Comparison of ENCODE assay signal across 8 cellular contexts in the genomic region with DNA sequence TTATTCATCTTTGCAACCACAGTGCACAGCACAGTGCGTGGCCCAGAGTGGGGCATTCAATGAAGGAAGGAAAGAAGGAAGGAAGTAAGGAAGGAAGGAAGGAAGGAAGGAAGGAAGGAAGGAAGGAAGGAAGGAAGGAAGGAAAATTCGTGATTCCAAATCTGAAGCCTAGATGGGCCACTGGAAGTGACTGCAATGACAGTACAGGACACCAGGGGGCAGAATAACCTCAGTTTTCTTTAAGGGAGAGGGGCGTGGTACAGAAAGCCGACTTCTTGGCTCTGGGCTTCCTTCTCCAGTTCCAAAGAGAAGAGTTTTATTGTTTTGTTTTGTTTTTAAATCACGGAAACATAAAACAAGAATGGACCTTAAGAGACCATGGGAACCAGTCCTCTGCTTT. TPM values are rescaled to one million over a fixed set of nuclear protein-coding genes. Genes with fewer than 3 reads are reported as not detected.
DNase-seq lines count a peak whose midpoint lies in the region; ATAC-seq and TF ChIP-seq lines count a peak whose summit lies in the region.

No MANE protein-coding gene starts in this region.

- ATAC-seq in activated naive CD8-positive, alpha-beta T cell treated with anti-CD3 and anti-CD28 coated beads, Interleukin-2, amount 10 ng/mL, durations not matched to agents 7 days and 5 days (ENCODE audit: low read depth) = no peak
- ATAC-seq in heart left ventricle (peak in 3 of 4 donors; percentile 48 to 72 (median 64)), sciatic nerve (peak; percentile 76), GM19397 (IDR thresholded peaks at IDR 0.05; ENCODE audit: unreplicated experiment) (no peak)

- CTCF ChIA-PET in GM10248 (lab: Yijun Ruan, JAX) = interaction anchor here (1.0 kb wide), 2 partner anchors 119 to 217 kb away, joined by 3 to 6 read pairs; no protein-coding TSS in a partner anchor

- H3K4me1 Mint-ChIP-seq in activated naive CD8-positive, alpha-beta T cell treated with anti-CD3 and anti-CD28 coated beads, Interleukin-2, amount 10 ng/mL, durations not matched to agents 7 days and 5 days = peaks cover 12% of the 10 kb centered on the region

- H3K27ac Mint-ChIP-seq in activated naive CD8-positive, alpha-beta T cell treated with anti-CD3 and anti-CD28 coated beads, Interleukin-2, amount 10 ng/mL, durations not matched to agents 7 days and 5 days = no peak overlapping the region

- H3K9me3 Mint-ChIP-seq in activated naive CD8-positive, alpha-beta T cell treated with anti-CD3 and anti-CD28 coated beads, Interleukin-2, amount 10 ng/mL, durations not matched to agents 7 days and 5 days = no peaks in the 10 kb centered on the region

- 4 to 9% (median 5%) methylated on average over 5 of the region's 5 CpGs for WGBS in heart left ventricle, 4 donors

- H3K4me3 ChIP-seq in Karpas-422 (ENCODE audit: low read length) = no peak overlapping the region
- no peak overlapping the region for H3K4me3 ChIP-seq in heart left ventricle

- H3K9me3 ChIP-seq in Karpas-422 (ENCODE audit: low read length) (no peaks in the 10 kb centered on the region), heart left ventricle (no peaks in the 10 kb centered on the region)

- H3K27me3 Mint-ChIP-seq in activated naive CD8-positive, alpha-beta T cell treated with anti-CD3 and anti-CD28 coated beads, Interleukin-2, amount 10 ng/mL, durations not matched to agents 7 days and 5 days = peaks cover 3% of the 10 kb centered on the region

- TF ChIP-seq POLR2A in heart left ventricle (IDR thresholded peaks at IDR 0.05) = no peak

- TF ChIP-seq CTCF in GM10248 (IDR thresholded peaks at IDR 0.05; ENCODE audit: control extremely low read depth, extremely low read depth, low read depth, missing control alignments) (peak; percentile 60), heart left ventricle (IDR thresholded peaks at IDR 0.05) (peak; percentile 52 to 78 (median 65))

- POLR2A ChIA-PET in GM10248 (lab: Yijun Ruan, JAX) = no interaction called here
- POLR2A ChIA-PET in activated naive CD8-positive, alpha-beta T cell treated with anti-CD3 and anti-CD28 coated beads, Interleukin-2, amount 10 ng/mL, durations not matched to agents 7 days and 5 days (lab: Charles Lee) = no interaction called here

- H3K9me2 ChIP-seq in Karpas-422 (replicated peaks; ENCODE audit: insufficient read depth, low read length) = no peaks in the 10 kb centered on the region

- DNase-seq in GM10248 (ENCODE audit: extremely low spot score) = peak; percentile 71
- DNase-seq in Karpas-422 = peak; percentile 85
- DNase-seq in SKM-1 treated with dmso at 0.1 percent for 144 hours (lab: John Stamatoyannopoulos, UW; ENCODE audit: unreplicated experiment) = peak; percentile 5
- DNase-seq in activated naive CD8-positive, alpha-beta T cell treated with anti-CD3 and anti-CD28 coated beads, Interleukin-2, amount 10 ng/mL, durations not matched to agents 7 days and 5 days = no peak
- peak in 4 of 5 donors; percentile 35 to 47 (median 40) for DNase-seq in heart left ventricle
- DNase-seq in sciatic nerve (ENCODE audit: low spot score) = peak; percentile 75
- DNase-seq in NK-92 (lab: John Stamatoyannopoulos, UW; ENCODE audit: unreplicated experiment) = no peak

- no peaks in the 10 kb centered on the region for H3K79me2 ChIP-seq in Karpas-422 (ENCODE audit: low read length)

- H2AFZ ChIP-seq in Karpas-422 (ENCODE audit: low read length) = no peak overlapping the region; the same call in 1 of the 2 replicates

- no peak overlapping the region for H3K9ac ChIP-seq in Karpas-422 (ENCODE audit: low read length)

- peaks cover 13% of the 10 kb centered on the region for H3K4me1 ChIP-seq in Karpas-422 (ENCODE audit: low read length)
- peaks cover 0 to 18% (median 5%) of the 10 kb centered on the region in 12 donors for H3K4me1 ChIP-seq in heart left ventricle

- no peaks in the 10 kb centered on the region for H4K20me1 ChIP-seq in Karpas-422 (ENCODE audit: insufficient read depth, low read depth, low read length)

- no peaks in the 10 kb centered on the region for H3K36me3 ChIP-seq in Karpas-422 (ENCODE audit: insufficient read depth, low read length)
- H3K36me3 ChIP-seq in heart left ventricle = no peaks in the 10 kb centered on the region

- H3K27ac ChIP-seq in Karpas-422 (ENCODE audit: low read length) (no peak overlapping the region), heart left ventricle (peak overlapping the region in 1 of 12 donors; percentile 19)

- H3K36me3 Mint-ChIP-seq in activated naive CD8-positive, alpha-beta T cell treated with anti-CD3 and anti-CD28 coated beads, Interleukin-2, amount 10 ng/mL, durations not matched to agents 7 days and 5 days = no peaks in the 10 kb centered on the region

- intact Hi-C loops in heart left ventricle (cut with DNase I) = loop anchor here (1.0 to 10.0 kb wide), 19 partner anchors 30 to 1308 kb away; partner anchors contain the start of gene UTP14A (in 7 of the 10)
- intact Hi-C loops in sciatic nerve (cut with DNase I) = loop anchor here (10.0 kb wide), 1 partner anchor 128 kb away; the partner anchor contains the start of gene XPNPEP2

- H3K27me3 ChIP-seq in Karpas-422 (ENCODE audit: low read length) (no peaks in the 10 kb centered on the region), heart left ventricle (no peaks in the 10 kb centered on the region)

- peak overlapping the region; percentile 45 for H3K4me3 Mint-ChIP-seq in activated naive CD8-positive, alpha-beta T cell treated with anti-CD3 and anti-CD28 coated beads, Interleukin-2, amount 10 ng/mL, durations not matched to agents 7 days and 5 days

- H3K4me2 ChIP-seq in Karpas-422 (ENCODE audit: low read depth, low read length, poor library complexity, severe bottlenecking) = no peak overlapping the region

RNA-seq across cellular contexts. Expression of gene APLN, which starts 47.8 kb away (rescaled TPM):
- total RNA-seq in Karpas-422 (2014; rRNA removed; shearing (Covaris generic); ENCODE audit: low replicate concordance) = not detected in 2 replicates
- total RNA-seq in activated naive CD8-positive, alpha-beta T cell treated with anti-CD3 and anti-CD28 coated beads, Interleukin-2, amount 10 ng/mL, durations not matched to agents 7 days and 5 days = 1 to 10 TPM; 1.9 to 2.4 TPM
- 10 to 100 TPM in 6 of 9 donors, 1 to 10 TPM in 3; 4.4 to 19.9 (median 12.7) TPM for total RNA-seq in heart left ventricle
- 1 to 10 TPM; 3.6 to 8.7 TPM for polyA plus RNA-seq in heart left ventricle
- 1.3 TPM for total RNA-seq in sciatic nerve

Comparison
In these comparisons a context has a peak if more than half of its experiments do, and no peak if none do; other contexts are left out.
1. DNase-seq: peak in GM10248 (single experiment), Karpas-422 (single experiment), SKM-1 treated with dmso at 0.1 percent for 144 hours (single experiment), heart left ventricle (4 of 5) and sciatic nerve (single experiment); none in activated naive CD8-positive, alpha-beta T cell treated with anti-CD3 and anti-CD28 coated beads, Interleukin-2, amount 10 ng/mL, durations not matched to agents 7 days and 5 days (single experiment) and NK-92 (single experiment).
2. ATAC-seq: peak in heart left ventricle (3 of 4) and sciatic nerve (single experiment); none in activated naive CD8-positive, alpha-beta T cell treated with anti-CD3 and anti-CD28 coated beads, Interleukin-2, amount 10 ng/mL, durations not matched to agents 7 days and 5 days (single experiment) and GM19397 (single experiment).